In the genomic region with DNA sequence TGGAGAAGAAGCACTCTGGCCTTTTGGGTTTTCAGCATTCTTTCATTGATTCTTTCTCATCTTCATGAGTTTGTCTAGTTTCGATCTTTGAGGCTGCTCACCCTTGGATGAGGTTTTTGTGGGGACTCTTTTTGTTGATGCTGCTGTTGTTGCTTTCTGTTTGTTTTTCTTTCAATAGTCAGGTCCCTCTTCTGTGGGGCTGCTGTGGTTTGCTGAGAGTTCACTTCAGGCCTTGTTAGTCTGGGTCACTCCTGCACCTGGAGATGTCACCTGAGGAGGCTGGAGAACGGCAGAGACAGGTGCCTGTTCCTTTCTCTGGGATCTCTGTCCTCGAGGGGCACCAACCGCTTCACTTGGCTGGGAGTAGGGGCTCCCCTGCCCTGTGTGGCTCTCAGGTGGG, we compare ENCODE assay signal across 34 cellular contexts. TPM values are rescaled to one million over a fixed set of nuclear protein-coding genes. Genes with fewer than 3 reads are reported as not detected.
"Had no signal": no experiment of that assay in that cellular context is flagged by ENCODE, and none has a peak within 500 bp of the region (broad histone marks: within the 10 kb centered on the region; RNA-seq: fewer than 3 reads in every experiment).

No MANE protein-coding gene starts in this region.

- DNase-seq: Kasumi-1, KBM-7, NCI-H1048, NCI-H1092 treated with DMSO at 0.1 percent for 48 hours, NCI-H1105 treated with DMSO at 0.1 percent for 48 hours, NCI-H1417, NCI-H1436, NCI-H146, NCI-H1694, NCI-H187, NCI-H1930, NCI-H2029 treated with DMSO at 0.1 percent for 48 hours, NCI-H2081 treated with DMSO at 0.1 percent for 48 hours, NCI-H2107, NCI-H2171, NCI-H226, NCI-H446 treated with DMSO at 0.1 percent for 48 hours, NCI-H510A, NCI-H524, NCI-H526, NCI-H69, NCI-H748 treated with DMSO at 0.1 percent for 48 hours, NCI-H82, PC-9, SHP77, SIG-M5, SJCRH30 had no signal

- H3K4me2 ChIP-seq: PC-9 had no signal

- H3K27ac ChIP-seq: PC-9, RWPE1, SJCRH30, SK-N-MC had no signal

- H3K4me3 ChIP-seq: PC-9, SJCRH30, SK-N-MC had no signal

- H2AFZ ChIP-seq: PC-9 had no signal

- H3K4me1 ChIP-seq: SJCRH30 had no signal

- ATAC-seq: Panc1, Right ventricle myocardium inferior, SK-N-SH treated with all-trans-retinoic acid at 6 μM for 48 hours had no signal

- H3K27me3 ChIP-seq: SJCRH30 had no signal

RNA-seq across cellular contexts. Expression of a gene that starts 14.0 kb away (rescaled TPM):
- total RNA-seq: M059J, OCI-LY7 had no signal
